In genomic region chr5:155728146-155728856, GRCh38 we compare ENCODE assay signal across 9 cellular contexts.
DNase-seq lines count a peak whose midpoint lies in the region; ATAC-seq and TF ChIP-seq lines count a peak whose summit lies in the region.
"Had no signal": no experiment of that assay in that cellular context is flagged by ENCODE, and none has a peak within 500 bp of the region (broad histone marks: within the 10 kb centered on the region; RNA-seq: fewer than 3 reads in every experiment).

No MANE protein-coding gene starts in this region.

- H3K9ac ChIP-seq in iPS-15b (ENCODE audit: low read depth, low read length): no peak overlapping the region

- H3K27ac Mint-ChIP-seq in brain: no peak overlapping the region

- H3K36me3 ChIP-seq in iPS-15b (ENCODE audit: control insufficient read depth, insufficient read depth, low read length): no peaks in the 10 kb centered on the region

- H3K4me1 ChIP-seq in iPS-15b (ENCODE audit: control insufficient read depth, insufficient read depth, low read length): no peaks in the 10 kb centered on the region

- peaks cover 83% of the 10 kb centered on the region for H3K27me3 Mint-ChIP-seq in brain

- DNase-seq in NCI-H146 (lab: John Stamatoyannopoulos, UW) (peak; percentile 56), retina (peak; percentile 91), NCI-H2107 (lab: John Stamatoyannopoulos, UW) (no peak), GDM1 (lab: John Stamatoyannopoulos, UW) (no peak)

- H3K36me3 Mint-ChIP-seq in brain: no peaks in the 10 kb centered on the region

- H3K9me3 Mint-ChIP-seq in brain: peaks cover 0 to 4% (median 0%) of the 10 kb centered on the region in 5 experiments

- H3K4me1 Mint-ChIP-seq in brain: peaks cover 23% of the 10 kb centered on the region

- ATAC-seq in GM21723 (IDR thresholded peaks at IDR 0.05; ENCODE audit: unreplicated experiment) (no peak), HG02938 (IDR thresholded peaks at IDR 0.05; ENCODE audit: unreplicated experiment) (no peak)
- ATAC-seq: K562 had no signal

- TF ChIP-seq CTCF in brain (conservative IDR thresholded peaks at IDR 0.05): peak in 1 of 2 experiments; percentile 31

- peak overlapping the region; percentile 81 to 88 (median 83) for H3K4me3 Mint-ChIP-seq in brain

- peak overlapping the region; percentile 69 for H3K4me3 ChIP-seq in iPS-15b (ENCODE audit: low read depth, low read length)
- H3K4me3 ChIP-seq: K562 had no signal

- no peaks in the 10 kb centered on the region for H3K9me3 ChIP-seq in iPS-15b (ENCODE audit: control insufficient read depth, insufficient read depth, low read length)

- peaks cover 93% of the 10 kb centered on the region for H3K27me3 ChIP-seq in iPS-15b (ENCODE audit: control insufficient read depth, insufficient read depth, low read length)

Comparison
In these comparisons a context has a peak if more than half of its experiments do, and no peak if none do; other contexts are left out.
1. DNase-seq: peak in NCI-H146 (single experiment) and retina (single experiment); none in NCI-H2107 (single experiment) and GDM1 (single experiment).